18 cellular contexts compared by ENCODE assay signal in genomic region chr9:78158286-78158685, GRCh38.
"Had no signal": no experiment of that assay in that cellular context is flagged by ENCODE, and none has a peak within 500 bp of the region (broad histone marks: within the 10 kb centered on the region; RNA-seq: fewer than 3 reads in every experiment).

No MANE protein-coding gene starts in this region.

- H3K27ac Mint-ChIP-seq: activated B cell treated with CpG ODN at 0.5 μM for 24 hours; activated CD4-positive, alpha-beta T cell treated with anti-CD3 and anti-CD28 coated beads, Interleukin-2, amount 10 ng/mL, durations not matched to agents 7 days and 5 days; activated naive CD8-positive, alpha-beta T cell treated with anti-CD3 and anti-CD28 coated beads, Interleukin-2, amount 10 ng/mL, durations not matched to agents 7 days and 5 days; activated T-cell treated with anti-CD3 and anti-CD28 coated beads, Interleukin-2, amount 50 U/mL, for 72 hours; dendritic cell treated with granulocyte-macrophage colony-stimulating factor and Interleukin-4, amounts not matched to agents 40 ng/mL and 50 ng/mL, for 4 days; naive B cell; neural progenitor cell had no signal

- ATAC-seq: activated T-cell treated with anti-CD3 and anti-CD28 coated beads, Interleukin-2, amount 50 U/mL, for 72 hours; left lobe of liver; sciatic nerve; stimulated activated naive CD8-positive, alpha-beta T cell treated with anti-CD3 and anti-CD28 coated beads, Interleukin-15, Interleukin-2, amounts not matched to agents 100 U/mL and 50 U/mL, for 24 hours had no signal

- DNase-seq: activated B cell treated with CpG ODN at 0.5 μM for 24 hours; activated CD4-positive, alpha-beta T cell treated with anti-CD3 and anti-CD28 coated beads, Interleukin-2, amount 10 ng/mL, durations not matched to agents 7 days and 5 days; activated CD8-positive, alpha-beta memory T cell treated with anti-CD3 and anti-CD28 coated beads, Interleukin-2, amount 50 U/mL, for 48 hours; activated gamma-delta T cell treated with Interleukin-2 at 50 U/mL for 16 hours; activated naive CD8-positive, alpha-beta T cell treated with anti-CD3 and anti-CD28 coated beads, Interleukin-2, amount 10 ng/mL, durations not matched to agents 7 days and 5 days; activated T-cell treated with anti-CD3 and anti-CD28 coated beads, Interleukin-2, amount 50 U/mL, for 72 hours; anterior cingulate cortex; brain microvascular endothelial cell; islet precursor cell; mammary epithelial cell; naive B cell; ovary; stimulated activated naive CD8-positive, alpha-beta T cell treated with anti-CD3 and anti-CD28 coated beads, Interleukin-15, Interleukin-2, amounts not matched to agents 100 U/mL and 50 U/mL, for 24 hours; transverse colon had no signal

- H3K4me1 Mint-ChIP-seq: activated B cell treated with CpG ODN at 0.5 μM for 24 hours; activated naive CD8-positive, alpha-beta T cell treated with anti-CD3 and anti-CD28 coated beads, Interleukin-2, amount 10 ng/mL, durations not matched to agents 7 days and 5 days; naive B cell; neural progenitor cell had no signal

- H3K27me3 Mint-ChIP-seq: dendritic cell treated with granulocyte-macrophage colony-stimulating factor and Interleukin-4, amounts not matched to agents 40 ng/mL and 50 ng/mL, for 4 days had no signal

- H3K4me3 ChIP-seq: neural progenitor cell, ovary, transverse colon had no signal

- H3K4me3 Mint-ChIP-seq: activated B cell treated with CpG ODN at 0.5 μM for 24 hours; activated CD4-positive, alpha-beta T cell treated with anti-CD3 and anti-CD28 coated beads, Interleukin-2, amount 10 ng/mL, durations not matched to agents 7 days and 5 days; activated naive CD8-positive, alpha-beta T cell treated with anti-CD3 and anti-CD28 coated beads, Interleukin-2, amount 10 ng/mL, durations not matched to agents 7 days and 5 days; activated T-cell treated with anti-CD3 and anti-CD28 coated beads, Interleukin-2, amount 50 U/mL, for 72 hours; dendritic cell treated with granulocyte-macrophage colony-stimulating factor and Interleukin-4, amounts not matched to agents 40 ng/mL and 50 ng/mL, for 4 days; naive B cell; neural progenitor cell had no signal

- H3K36me3 Mint-ChIP-seq: neural progenitor cell had no signal
